ENCODE assay signal across 1 cellular context in the genomic region with DNA sequence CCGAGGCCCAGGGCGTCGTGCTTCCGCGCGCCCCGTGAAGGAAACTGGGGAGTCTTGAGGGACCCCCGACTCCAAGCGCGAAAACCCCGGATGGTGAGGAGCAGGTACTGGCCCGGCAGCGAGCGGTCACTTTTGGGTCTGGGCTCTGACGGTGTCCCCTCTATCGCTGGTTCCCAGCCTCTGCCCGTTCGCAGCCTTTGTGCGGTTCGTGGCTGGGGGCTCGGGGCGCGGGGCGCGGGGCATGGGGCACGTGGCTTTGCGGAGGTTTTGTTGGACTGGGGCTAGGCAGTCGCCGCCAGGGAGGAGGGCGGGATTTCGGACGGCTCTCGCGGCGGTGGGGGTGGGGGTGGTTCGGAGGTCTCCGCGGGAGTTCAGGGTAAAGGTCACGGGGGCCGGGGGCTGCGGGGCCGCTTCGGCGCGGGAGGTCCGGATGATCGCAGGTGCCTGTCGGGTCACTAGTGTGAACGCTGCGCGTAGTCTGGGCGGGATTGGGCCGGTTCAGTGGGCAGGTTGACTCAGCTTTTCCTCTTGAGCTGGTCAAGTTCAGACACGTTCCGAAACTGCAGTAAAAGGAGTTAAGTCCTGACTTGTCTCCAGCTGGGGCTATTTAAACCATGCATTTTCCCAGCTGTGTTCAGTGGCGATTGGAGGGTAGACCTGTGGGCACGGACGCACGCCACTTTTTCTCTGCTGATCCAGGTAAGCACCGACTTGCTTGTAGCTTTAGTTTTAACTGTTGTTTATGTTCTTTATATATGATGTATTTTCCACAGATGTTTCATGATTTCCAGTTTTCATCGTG.
TF ChIP-seq lines count a peak whose summit lies in the region.

No MANE protein-coding gene starts in this region.

TF ChIP-seq in A549, 52 proteins besides CTCF, POLR2A, EP300 and RAD21 (continued from another document):
- TF ChIP-seq, protein P1, sequence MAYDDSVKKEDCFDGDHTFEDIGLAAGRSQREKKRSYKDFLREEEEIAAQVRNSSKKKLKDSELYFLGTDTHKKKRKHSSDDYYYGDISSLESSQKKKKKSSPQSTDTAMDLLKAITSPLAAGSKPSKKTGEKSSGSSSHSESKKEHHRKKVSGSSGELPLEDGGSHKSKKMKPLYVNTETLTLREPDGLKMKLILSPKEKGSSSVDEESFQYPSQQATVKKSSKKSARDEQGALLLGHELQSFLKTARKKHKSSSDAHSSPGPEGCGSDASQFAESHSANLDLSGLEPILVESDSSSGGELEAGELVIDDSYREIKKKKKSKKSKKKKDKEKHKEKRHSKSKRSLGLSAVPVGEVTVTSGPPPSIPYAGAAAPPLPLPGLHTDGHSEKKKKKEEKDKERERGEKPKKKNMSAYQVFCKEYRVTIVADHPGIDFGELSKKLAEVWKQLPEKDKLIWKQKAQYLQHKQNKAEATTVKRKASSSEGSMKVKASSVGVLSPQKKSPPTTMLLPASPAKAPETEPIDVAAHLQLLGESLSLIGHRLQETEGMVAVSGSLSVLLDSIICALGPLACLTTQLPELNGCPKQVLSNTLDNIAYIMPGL (CRISPR knock-in tag; IDR thresholded peaks at IDR 0.05; ENCODE audit: borderline replicate concordance) = 0 out of 2 replicates have a peak, but pooled peaks have one; percentile 6
- TF ChIP-seq JUN (IDR thresholded peaks at IDR 0.05) (peak; percentile 69 to 87; a peak in 4 of 5 replicates), BHLHE40 (IDR thresholded peaks at IDR 0.05; ENCODE audit: low read depth, low read length) (no peak), RFX5 (IDR thresholded peaks at IDR 0.05) (no peak), ZNF302 (CRISPR knock-in tag; IDR thresholded peaks at IDR 0.05) (no peak), KDM1A (IDR thresholded peaks at IDR 0.05; ENCODE audit: low read depth) (no peak), NFE2L2 (conservative IDR thresholded peaks at IDR 0.05; ENCODE audit: low read length) (no peak), MAFK (IDR thresholded peaks at IDR 0.05; ENCODE audit: partially characterized antibody) (peak; percentile 61), EHF (CRISPR knock-in tag; IDR thresholded peaks at IDR 0.05) (no peak), ZSCAN20 (CRISPR knock-in tag; IDR thresholded peaks at IDR 0.05) (no peak), EHMT2 (IDR thresholded peaks at IDR 0.05; ENCODE audit: low read depth) (no peak), POLR2AphosphoS2 (conservative IDR thresholded peaks at IDR 0.05; ENCODE audit: low read length) (no peak), CEBPB (IDR thresholded peaks at IDR 0.05) (no peak), RARB (CRISPR knock-in tag; IDR thresholded peaks at IDR 0.05) (no peak), NPAS2 (CRISPR knock-in tag; IDR thresholded peaks at IDR 0.05; ENCODE audit: borderline replicate concordance) (no peak), HOXA7 (CRISPR knock-in tag; IDR thresholded peaks at IDR 0.05) (no peak), MYC (IDR thresholded peaks at IDR 0.05; ENCODE audit: borderline replicate concordance, low read length) (no peak), CHD4 (IDR thresholded peaks at IDR 0.05; ENCODE audit: borderline replicate concordance) (no peak), SMC3 (IDR thresholded peaks at IDR 0.05) (no peak), NR3C1 (IDR thresholded peaks at IDR 0.05) (no peak), TP53 (CRISPR knock-in tag; IDR thresholded peaks at IDR 0.05) (peak; percentile 64; the same call in 1 of the 2 replicates), TFCP2L1 (CRISPR knock-in tag; IDR thresholded peaks at IDR 0.05) (no peak), HOXB13 (CRISPR knock-in tag; IDR thresholded peaks at IDR 0.05; ENCODE audit: low read depth) (no peak), RCOR1 (IDR thresholded peaks at IDR 0.05; ENCODE audit: low read depth, low read length) (no peak)
- TF ChIP-seq, protein P2, sequence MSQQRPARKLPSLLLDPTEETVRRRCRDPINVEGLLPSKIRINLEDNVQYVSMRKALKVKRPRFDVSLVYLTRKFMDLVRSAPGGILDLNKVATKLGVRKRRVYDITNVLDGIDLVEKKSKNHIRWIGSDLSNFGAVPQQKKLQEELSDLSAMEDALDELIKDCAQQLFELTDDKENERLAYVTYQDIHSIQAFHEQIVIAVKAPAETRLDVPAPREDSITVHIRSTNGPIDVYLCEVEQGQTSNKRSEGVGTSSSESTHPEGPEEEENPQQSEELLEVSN (IDR thresholded peaks at IDR 0.05; ENCODE audit: borderline replicate concordance, low read depth) = 0 out of 2 replicates have a peak, but pooled peaks have one; percentile 56
- TF ChIP-seq, protein P3, sequence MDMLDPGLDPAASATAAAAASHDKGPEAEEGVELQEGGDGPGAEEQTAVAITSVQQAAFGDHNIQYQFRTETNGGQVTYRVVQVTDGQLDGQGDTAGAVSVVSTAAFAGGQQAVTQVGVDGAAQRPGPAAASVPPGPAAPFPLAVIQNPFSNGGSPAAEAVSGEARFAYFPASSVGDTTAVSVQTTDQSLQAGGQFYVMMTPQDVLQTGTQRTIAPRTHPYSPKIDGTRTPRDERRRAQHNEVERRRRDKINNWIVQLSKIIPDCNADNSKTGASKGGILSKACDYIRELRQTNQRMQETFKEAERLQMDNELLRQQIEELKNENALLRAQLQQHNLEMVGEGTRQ (IDR thresholded peaks at IDR 0.05) = no peak
- TF ChIP-seq, protein P4, sequence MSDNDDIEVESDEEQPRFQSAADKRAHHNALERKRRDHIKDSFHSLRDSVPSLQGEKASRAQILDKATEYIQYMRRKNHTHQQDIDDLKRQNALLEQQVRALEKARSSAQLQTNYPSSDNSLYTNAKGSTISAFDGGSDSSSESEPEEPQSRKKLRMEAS (IDR thresholded peaks at IDR 0.05) = peak; percentile 28
- TF ChIP-seq, protein P5, sequence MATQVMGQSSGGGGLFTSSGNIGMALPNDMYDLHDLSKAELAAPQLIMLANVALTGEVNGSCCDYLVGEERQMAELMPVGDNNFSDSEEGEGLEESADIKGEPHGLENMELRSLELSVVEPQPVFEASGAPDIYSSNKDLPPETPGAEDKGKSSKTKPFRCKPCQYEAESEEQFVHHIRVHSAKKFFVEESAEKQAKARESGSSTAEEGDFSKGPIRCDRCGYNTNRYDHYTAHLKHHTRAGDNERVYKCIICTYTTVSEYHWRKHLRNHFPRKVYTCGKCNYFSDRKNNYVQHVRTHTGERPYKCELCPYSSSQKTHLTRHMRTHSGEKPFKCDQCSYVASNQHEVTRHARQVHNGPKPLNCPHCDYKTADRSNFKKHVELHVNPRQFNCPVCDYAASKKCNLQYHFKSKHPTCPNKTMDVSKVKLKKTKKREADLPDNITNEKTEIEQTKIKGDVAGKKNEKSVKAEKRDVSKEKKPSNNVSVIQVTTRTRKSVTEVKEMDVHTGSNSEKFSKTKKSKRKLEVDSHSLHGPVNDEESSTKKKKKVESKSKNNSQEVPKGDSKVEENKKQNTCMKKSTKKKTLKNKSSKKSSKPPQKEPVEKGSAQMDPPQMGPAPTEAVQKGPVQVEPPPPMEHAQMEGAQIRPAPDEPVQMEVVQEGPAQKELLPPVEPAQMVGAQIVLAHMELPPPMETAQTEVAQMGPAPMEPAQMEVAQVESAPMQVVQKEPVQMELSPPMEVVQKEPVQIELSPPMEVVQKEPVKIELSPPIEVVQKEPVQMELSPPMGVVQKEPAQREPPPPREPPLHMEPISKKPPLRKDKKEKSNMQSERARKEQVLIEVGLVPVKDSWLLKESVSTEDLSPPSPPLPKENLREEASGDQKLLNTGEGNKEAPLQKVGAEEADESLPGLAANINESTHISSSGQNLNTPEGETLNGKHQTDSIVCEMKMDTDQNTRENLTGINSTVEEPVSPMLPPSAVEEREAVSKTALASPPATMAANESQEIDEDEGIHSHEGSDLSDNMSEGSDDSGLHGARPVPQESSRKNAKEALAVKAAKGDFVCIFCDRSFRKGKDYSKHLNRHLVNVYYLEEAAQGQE (IDR thresholded peaks at IDR 0.05) = peak; percentile 30; the same call in 1 of the 2 replicates
